In genomic region chr19:16660763-16661479, GRCh38 we compare ENCODE assay signal across 8 cellular contexts. TPM values are rescaled to one million over a fixed set of nuclear protein-coding genes. Genes with fewer than 3 reads are reported as not detected.
DNase-seq lines count a peak whose midpoint lies in the region.

A gene with protein sequence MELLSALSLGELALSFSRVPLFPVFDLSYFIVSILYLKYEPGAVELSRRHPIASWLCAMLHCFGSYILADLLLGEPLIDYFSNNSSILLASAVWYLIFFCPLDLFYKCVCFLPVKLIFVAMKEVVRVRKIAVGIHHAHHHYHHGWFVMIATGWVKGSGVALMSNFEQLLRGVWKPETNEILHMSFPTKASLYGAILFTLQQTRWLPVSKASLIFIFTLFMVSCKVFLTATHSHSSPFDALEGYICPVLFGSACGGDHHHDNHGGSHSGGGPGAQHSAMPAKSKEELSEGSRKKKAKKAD (plus strand): TSS chr19:16661139. CDS start chr19:16661218, 79 bp downstream.

- H3K23ac ChIP-seq in mesenchymal stem cell (ENCODE audit: low read length in 2 of 2) = peak within 1 kb of the TSS in 1 of 2 experiments; percentile 86

- H3K27me3 ChIP-seq in ectodermal cell (ENCODE audit: control insufficient read depth, insufficient read depth, low read length, poor library complexity, severe bottlenecking) = peaks cover 26% of the 10 kb centered on the region
- peaks cover 0 to 4% of the 10 kb centered on the region in 2 experiments for H3K27me3 ChIP-seq in mesenchymal stem cell (ENCODE audit: control insufficient read depth in 1 of 2, insufficient read depth in 1 of 2, low read length in 2 of 2)

- H3K27ac ChIP-seq in ectodermal cell (ENCODE audit: insufficient read depth, low read depth, low read length, poor library complexity, severe bottlenecking) = peak within 1 kb of the TSS; percentile 51
- peak within 1 kb of the TSS; percentile 98 for H3K27ac ChIP-seq in mesenchymal stem cell (ENCODE audit: low read length, poor library complexity, severe bottlenecking)

- peak within 1 kb of the TSS; percentile 87 for H4K8ac ChIP-seq in mesenchymal stem cell (ENCODE audit: low read length)

- DNase-seq in NCI-H1436 (lab: John Stamatoyannopoulos, UW) = peak; percentile 22
- no peak for DNase-seq in NCI-H1436 treated with DMSO at 0.1 percent for 48 hours (lab: John Stamatoyannopoulos, UW)
- DNase-seq in HuH-7 (ENCODE audit: low spot score) = peak; percentile 44
- peak; percentile 31 for DNase-seq in activated CD4-positive, alpha-beta T cell treated with anti-CD3 and anti-CD28 coated beads for 48 hours
- DNase-seq in mesenchymal stem cell = peak; percentile 22
- peak in 5 of 6 experiments; percentile 7 to 51 (median 50) for DNase-seq in stimulated activated naive CD4-positive, alpha-beta T cell (lab: John Stamatoyannopoulos, UW)
- DNase-seq in SIG-M5 (lab: John Stamatoyannopoulos, UW) = no peak

- H2AK5ac ChIP-seq in mesenchymal stem cell (ENCODE audit: low read length, severe bottlenecking) = peak within 1 kb of the TSS; percentile 54

- 1% methylated on average over 76 of the region's 76 CpGs for WGBS in ectodermal cell, 2 experiments
- 3% methylated on average over 49 of the region's 76 CpGs for WGBS in mesenchymal stem cell

- H4K91ac ChIP-seq in mesenchymal stem cell (ENCODE audit: low read length) = peak within 1 kb of the TSS; percentile 83

- H2BK120ac ChIP-seq in mesenchymal stem cell (ENCODE audit: low read depth, low read length) = peak within 1 kb of the TSS; percentile 95

- H2BK5ac ChIP-seq in mesenchymal stem cell (ENCODE audit: low read depth, low read length, poor library complexity, severe bottlenecking) = peak within 1 kb of the TSS; percentile 35

- H3K36me3 ChIP-seq in ectodermal cell (ENCODE audit: control insufficient read depth, insufficient read depth, low read length) = peaks cover 12% of the 10 kb centered on the region
- peaks cover 23 to 30% of the 10 kb centered on the region in 2 experiments for H3K36me3 ChIP-seq in mesenchymal stem cell (ENCODE audit: control insufficient read depth in 1 of 2, insufficient read depth in 2 of 2, low read depth in 1 of 2, low read length in 2 of 2)

- peak within 1 kb of the TSS in 1 of 2 experiments; percentile 66 for H2BK12ac ChIP-seq in mesenchymal stem cell (ENCODE audit: low read length in 2 of 2)

- H3K9me3 ChIP-seq in ectodermal cell (ENCODE audit: control insufficient read depth, low read length) (no peaks in the 10 kb centered on the region), mesenchymal stem cell (ENCODE audit: control insufficient read depth, low read length) (no peaks in the 10 kb centered on the region)

- H3K4me1 ChIP-seq in ectodermal cell (ENCODE audit: control insufficient read depth, insufficient read depth, low read length) (peaks cover 11% of the 10 kb centered on the region), mesenchymal stem cell (ENCODE audit: control insufficient read depth, insufficient read depth, low read depth, low read length) (peaks cover 27% of the 10 kb centered on the region)

- H3K79me1 ChIP-seq in mesenchymal stem cell (replicated peaks; ENCODE audit: low read length, poor library complexity, severe bottlenecking) = peaks cover 21% of the 10 kb centered on the region

- peak within 1 kb of the TSS; percentile 84 for H2AFZ ChIP-seq in mesenchymal stem cell (ENCODE audit: low read depth, low read length)

- peak within 1 kb of the TSS; percentile 67 to 75 for H3K14ac ChIP-seq in mesenchymal stem cell (ENCODE audit: low read length in 2 of 2)

- peak within 1 kb of the TSS; percentile 94 for H3K9ac ChIP-seq in mesenchymal stem cell (ENCODE audit: low read length)

- H3K4me3 ChIP-seq in ectodermal cell (ENCODE audit: insufficient read depth, low read depth, low read length) (peak within 1 kb of the TSS; percentile 95), mesenchymal stem cell (ENCODE audit: insufficient read depth in 1 of 2, low read depth in 1 of 2, low read length in 2 of 2) (peak within 1 kb of the TSS; percentile 90 to 92)

- peak within 1 kb of the TSS; percentile 70 to 100 for H3K18ac ChIP-seq in mesenchymal stem cell (ENCODE audit: low read depth in 1 of 2, low read length in 2 of 2)

- peak within 1 kb of the TSS; percentile 100 for H3K4me2 ChIP-seq in mesenchymal stem cell (ENCODE audit: low read length, poor library complexity, severe bottlenecking)

- peak within 1 kb of the TSS; percentile 77 for H2BK15ac ChIP-seq in mesenchymal stem cell (ENCODE audit: low read depth, poor library complexity, severe bottlenecking)

- peak within 1 kb of the TSS in 1 of 2 experiments; percentile 34 for H3K4ac ChIP-seq in mesenchymal stem cell (ENCODE audit: low read depth in 1 of 2, low read length in 2 of 2)

RNA-seq across cellular contexts. Expression of the gene that starts here (rescaled TPM):
- polyA plus RNA-seq in ectodermal cell (2013, experiment 1 of 4) = 3.8 TPM
- polyA plus RNA-seq in ectodermal cell (2013, experiment 2 of 4) = 2.0 TPM
- polyA plus RNA-seq in ectodermal cell (2013, experiment 3 of 4) = 1.5 TPM
- 1.7 TPM for polyA plus RNA-seq in ectodermal cell (2013, experiment 4 of 4)
- polyA plus RNA-seq in mesenchymal stem cell (2013, experiment 1 of 2) = 0.95 TPM
- 0.93 TPM for polyA plus RNA-seq in mesenchymal stem cell (2013, experiment 2 of 2)

Comparison
In these comparisons a context has a peak if more than half of its experiments do, and no peak if none do; other contexts are left out.
1. DNase-seq: peak in NCI-H1436 (single experiment), HuH-7 (single experiment), activated CD4-positive, alpha-beta T cell treated with anti-CD3 and anti-CD28 coated beads for 48 hours (single experiment), mesenchymal stem cell (single experiment) and stimulated activated naive CD4-positive, alpha-beta T cell (5 of 6); none in NCI-H1436 treated with DMSO at 0.1 percent for 48 hours (single experiment) and SIG-M5 (single experiment).